In the genomic region with DNA sequence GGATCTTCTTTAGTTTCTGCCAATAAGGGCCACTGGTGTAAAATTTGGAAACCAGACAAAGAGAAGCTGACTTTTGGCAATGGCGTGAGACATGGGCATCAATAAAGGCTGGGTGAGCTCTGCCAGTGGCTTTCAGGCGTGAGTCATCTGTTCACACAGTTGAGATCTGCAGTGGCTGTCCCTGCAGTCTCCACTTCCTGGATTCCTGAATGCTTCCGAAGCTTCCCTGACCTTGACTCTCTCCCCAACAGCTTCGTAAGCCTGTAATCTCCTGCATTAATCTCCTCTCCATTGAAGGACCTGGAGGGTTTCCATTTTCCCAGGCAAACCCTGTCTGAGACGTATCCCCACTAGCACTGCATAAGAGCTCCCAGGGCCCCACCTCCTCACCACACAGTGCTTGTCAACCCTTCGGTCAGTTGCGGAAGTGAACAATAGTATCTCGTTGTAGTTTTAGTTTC, we compare ENCODE assay signal across 8 cellular contexts.
A peak's percentile ranks its signal among the peaks of the same experiment; 100 is the strongest.
DNase-seq lines count a peak whose midpoint lies in the region; TF ChIP-seq lines count a peak whose summit lies in the region.

No MANE protein-coding gene starts in this region.

- H3K36me3 ChIP-seq in testis (ENCODE audit: low read depth, missing control alignments): no peaks in the 10 kb centered on the region

- CTCF ChIA-PET in activated naive CD4-positive, alpha-beta T cell treated with anti-CD3 and anti-CD28 coated beads for 36 hours (lab: Charles Lee): no interaction called here

- no peak for DNase-seq in activated naive CD4-positive, alpha-beta T cell treated with anti-CD3 and anti-CD28 coated beads for 36 hours
- DNase-seq in SHP77 treated with DMSO at 0.1 percent for 48 hours (lab: John Stamatoyannopoulos, UW) (peak; percentile 80), fibroblast of pulmonary artery (ENCODE audit: low read depth) (peak; percentile 92), testis (peak; percentile 67), NCI-H2227 treated with DMSO at 0.1 percent for 48 hours (lab: John Stamatoyannopoulos, UW) (no peak)
- no peak for DNase-seq in activated CD4-positive, alpha-beta T cell treated with anti-CD3 and anti-CD28 coated beads, Interleukin-2, amount 50 U/mL, for 48 hours
- no peak for DNase-seq in stimulated activated CD8-positive, alpha-beta memory T cell treated with anti-CD3 and anti-CD28 coated beads, Interleukin-4, amount 100 ng/mL, for 48 hours

- H3K36me3 Mint-ChIP-seq in activated naive CD4-positive, alpha-beta T cell treated with anti-CD3 and anti-CD28 coated beads, Interleukin-2, amount 50 U/mL, for 24 hours: no peaks in the 10 kb centered on the region
- no peaks in the 10 kb centered on the region for H3K36me3 Mint-ChIP-seq in activated naive CD4-positive, alpha-beta T cell treated with anti-CD3 and anti-CD28 coated beads for 36 hours (ENCODE audit: low read depth)

- no peak for TF ChIP-seq POLR2A in testis (IDR thresholded peaks at IDR 0.05)

- WGBS in testis, 2 donors: 37 to 46% methylated on average over 8 of the region's 8 CpGs

- no peaks in the 10 kb centered on the region for H3K4me1 Mint-ChIP-seq in activated naive CD4-positive, alpha-beta T cell treated with anti-CD3 and anti-CD28 coated beads, Interleukin-2, amount 50 U/mL, for 24 hours
- H3K4me1 Mint-ChIP-seq in activated naive CD4-positive, alpha-beta T cell treated with anti-CD3 and anti-CD28 coated beads for 36 hours (ENCODE audit: low read depth): no peaks in the 10 kb centered on the region

- TF ChIP-seq CTCF in fibroblast of pulmonary artery (IDR thresholded peaks at IDR 0.05; ENCODE audit: low read length, missing control alignments): no peak
- TF ChIP-seq CTCF in testis (IDR thresholded peaks at IDR 0.05): no peak

- no peak overlapping the region for H3K27ac Mint-ChIP-seq in activated naive CD4-positive, alpha-beta T cell treated with anti-CD3 and anti-CD28 coated beads, Interleukin-2, amount 50 U/mL, for 24 hours
- no peak overlapping the region for H3K27ac Mint-ChIP-seq in activated naive CD4-positive, alpha-beta T cell treated with anti-CD3 and anti-CD28 coated beads for 36 hours

- H3K4me3 Mint-ChIP-seq in activated naive CD4-positive, alpha-beta T cell treated with anti-CD3 and anti-CD28 coated beads, Interleukin-2, amount 50 U/mL, for 24 hours: peak overlapping the region; percentile 27
- H3K4me3 Mint-ChIP-seq in activated naive CD4-positive, alpha-beta T cell treated with anti-CD3 and anti-CD28 coated beads for 36 hours: no peak overlapping the region

- H3K27me3 Mint-ChIP-seq in activated naive CD4-positive, alpha-beta T cell treated with anti-CD3 and anti-CD28 coated beads, Interleukin-2, amount 50 U/mL, for 24 hours: peaks cover 10% of the 10 kb centered on the region
- peaks cover 6% of the 10 kb centered on the region for H3K27me3 Mint-ChIP-seq in activated naive CD4-positive, alpha-beta T cell treated with anti-CD3 and anti-CD28 coated beads for 36 hours (ENCODE audit: low read depth)

- peak overlapping the region; percentile 16 for H3K4me3 ChIP-seq in fibroblast of pulmonary artery (replicated peaks; ENCODE audit: low read depth, low read length)
- H3K4me3 ChIP-seq in testis: no peak overlapping the region

- peaks cover 4% of the 10 kb centered on the region for H3K4me1 ChIP-seq in testis

- H3K27me3 ChIP-seq in testis: no peaks in the 10 kb centered on the region

- no peaks in the 10 kb centered on the region for H3K9me3 Mint-ChIP-seq in activated naive CD4-positive, alpha-beta T cell treated with anti-CD3 and anti-CD28 coated beads, Interleukin-2, amount 50 U/mL, for 24 hours
- H3K9me3 Mint-ChIP-seq in activated naive CD4-positive, alpha-beta T cell treated with anti-CD3 and anti-CD28 coated beads for 36 hours: peaks cover 5% of the 10 kb centered on the region

- intact Hi-C loops in activated naive CD4-positive, alpha-beta T cell treated with anti-CD3 and anti-CD28 coated beads for 36 hours (cut with micrococcal nuclease): no loop called here
- intact Hi-C loops in testis (cut with DNase I; ENCODE audit: low total_unique reads): no loop called here

- no peaks in the 10 kb centered on the region for H3K9me3 ChIP-seq in testis

- H3K27ac ChIP-seq in testis: no peak overlapping the region

Comparison
In these comparisons a context has a peak if more than half of its experiments do, and no peak if none do; other contexts are left out.
1. DNase-seq: peak in SHP77 treated with DMSO at 0.1 percent for 48 hours (single experiment), fibroblast of pulmonary artery (single experiment) and testis (single experiment); none in activated naive CD4-positive, alpha-beta T cell treated with anti-CD3 and anti-CD28 coated beads for 36 hours (single experiment), activated CD4-positive, alpha-beta T cell treated with anti-CD3 and anti-CD28 coated beads, Interleukin-2, amount 50 U/mL, for 48 hours (0 of 2), NCI-H2227 treated with DMSO at 0.1 percent for 48 hours (single experiment) and stimulated activated CD8-positive, alpha-beta memory T cell treated with anti-CD3 and anti-CD28 coated beads, Interleukin-4, amount 100 ng/mL, for 48 hours (single experiment).